ENCODE assay signal across 8 cellular contexts in the genomic region with DNA sequence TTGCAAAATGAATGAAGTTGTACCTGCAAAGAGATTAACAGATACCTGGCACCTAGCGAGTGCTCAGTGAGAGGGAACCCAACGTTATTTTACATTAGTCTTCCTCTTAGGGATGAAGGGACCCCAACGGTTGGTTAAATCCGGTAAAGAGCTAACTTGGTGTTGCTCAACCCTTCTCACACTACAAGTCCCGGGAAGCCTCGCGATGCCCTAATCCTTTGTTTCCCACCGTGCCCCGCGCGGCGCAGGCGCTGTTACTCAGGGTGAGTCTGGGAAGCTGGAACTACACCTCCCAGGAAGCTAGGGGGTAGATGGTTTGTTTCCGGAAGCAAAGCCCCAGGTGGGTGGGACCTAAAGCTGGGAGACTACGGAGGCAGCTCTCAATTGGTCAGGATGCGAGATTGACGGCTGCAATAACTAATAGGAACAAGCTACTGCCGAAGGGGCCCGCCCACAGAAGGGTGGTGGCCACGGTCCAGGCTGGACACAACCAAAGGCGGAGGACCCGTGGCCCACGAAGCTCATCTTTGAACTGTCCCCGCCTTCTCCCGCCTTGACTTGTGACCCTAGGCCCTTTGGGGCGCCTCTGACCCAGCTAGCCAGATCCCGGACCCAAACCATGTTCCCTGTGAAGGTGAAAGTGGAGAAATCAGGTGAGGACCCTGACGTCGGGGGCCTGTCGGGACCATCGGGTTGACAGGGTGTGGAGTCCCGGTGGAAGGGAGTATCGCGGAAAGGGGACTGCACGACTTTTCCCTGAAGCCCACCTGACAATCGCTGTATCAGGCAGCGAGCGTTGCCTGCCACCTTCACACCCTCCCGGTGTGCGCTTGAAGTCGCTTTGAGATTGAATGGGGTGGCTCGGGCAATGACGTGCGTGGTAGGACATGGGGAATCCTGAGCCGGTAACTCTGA. TPM values are rescaled to one million over a fixed set of nuclear protein-coding genes. Genes with fewer than 3 reads are reported as not detected.
DNase-seq lines count a peak whose midpoint lies in the region; ATAC-seq and TF ChIP-seq lines count a peak whose summit lies in the region.

A gene with protein sequence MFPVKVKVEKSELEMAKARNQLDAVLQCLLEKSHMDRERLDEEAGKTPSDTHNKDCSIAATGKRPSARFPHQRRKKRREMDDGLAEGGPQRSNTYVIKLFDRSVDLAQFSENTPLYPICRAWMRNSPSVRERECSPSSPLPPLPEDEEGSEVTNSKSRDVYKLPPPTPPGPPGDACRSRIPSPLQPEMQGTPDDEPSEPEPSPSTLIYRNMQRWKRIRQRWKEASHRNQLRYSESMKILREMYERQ (plus strand): TSS at position 471 of the 915 bp plus-strand sequence. CDS start 149 bp downstream, at position 620.

- WGBS in lung, 2 donors = 1% methylated on average over 45 of the region's 45 CpGs

- peak within 1 kb of the TSS; percentile 98 for H3K4me3 Mint-ChIP-seq in CD8-positive, alpha-beta T cell

- CTCF ChIA-PET in CD8-positive, alpha-beta T cell (lab: Charles Lee) = interaction anchor here (0.8 to 1.1 kb wide), 2 partner anchors 9 to 32 kb away, joined by 3 read pairs; no protein-coding TSS in a partner anchor

- peak within 1 kb of the TSS; percentile 99 for H3K4me3 ChIP-seq in CD8-positive, alpha-beta T cell (ENCODE audit: low read depth, low read length)
- peak within 1 kb of the TSS; percentile 81 for H3K4me3 ChIP-seq in lung

- no peaks in the 10 kb centered on the region for H3K27me3 ChIP-seq in CD8-positive, alpha-beta T cell (ENCODE audit: insufficient read depth, low read length)
- no peaks in the 10 kb centered on the region for H3K27me3 ChIP-seq in lung (ENCODE audit: control insufficient read depth, insufficient read depth)

- peaks cover 20% of the 10 kb centered on the region for H3K36me3 Mint-ChIP-seq in CD8-positive, alpha-beta T cell

- no peak for TF ChIP-seq CTCF in CD8-positive, alpha-beta T cell (IDR thresholded peaks at IDR 0.05)
- no peak for TF ChIP-seq CTCF in lung (IDR thresholded peaks at IDR 0.05; ENCODE audit: control extremely low read depth, extremely low read depth)

- no peaks in the 10 kb centered on the region for H3K9me3 Mint-ChIP-seq in CD8-positive, alpha-beta T cell

- H3K27me3 Mint-ChIP-seq in CD8-positive, alpha-beta T cell (ENCODE audit: low read depth) = no peaks in the 10 kb centered on the region

- peak; percentile 72 for ATAC-seq in CD8-positive, alpha-beta T cell
- peak; percentile 65 for ATAC-seq in GM19467 (IDR thresholded peaks at IDR 0.05; ENCODE audit: unreplicated experiment)
- peak; percentile 88 for ATAC-seq in lung (ENCODE audit: insufficient read depth, low FRiP score)

- DNase-seq in CD8-positive, alpha-beta T cell = peak; percentile 97 to 100 (median 98)
- DNase-seq in HS-27A (ENCODE audit: low read depth) (peak; percentile 100), NK-92 (lab: John Stamatoyannopoulos, UW; ENCODE audit: unreplicated experiment) (peak; percentile 96), lung (ENCODE audit: low spot score) (peak; percentile 99)
- peak; percentile 95 to 96 for DNase-seq in activated CD8-positive, alpha-beta memory T cell treated with anti-CD3 and anti-CD28 coated beads for 1 hour (ENCODE audit: extremely low read depth in 1 of 2, low read depth in 1 of 2)
- peak; percentile 99 for DNase-seq in effector CD8-positive, alpha-beta T cell (lab: John Stamatoyannopoulos, UW)
- DNase-seq in stimulated activated CD4-positive, alpha-beta T cell treated with anti-CD3 and anti-CD28 coated beads, TNF-alpha, amount 100 ng/mL, for 4 hours (ENCODE audit: low read depth in 3 of 3) = peak; percentile 94 to 97 (median 96)

- H3K27ac Mint-ChIP-seq in CD8-positive, alpha-beta T cell = peak within 1 kb of the TSS; percentile 95

- peaks cover 41% of the 10 kb centered on the region for H3K4me1 ChIP-seq in CD8-positive, alpha-beta T cell (ENCODE audit: insufficient read depth, low read length)
- H3K4me1 ChIP-seq in lung (ENCODE audit: control insufficient read depth in 2 of 2, insufficient read depth in 2 of 2, low read length in 2 of 2) = peaks cover 0 to 12% of the 10 kb centered on the region in 2 donors

- peak within 1 kb of the TSS; percentile 71 for H3K27ac ChIP-seq in CD8-positive, alpha-beta T cell (ENCODE audit: low read depth, low read length)
- peak within 1 kb of the TSS; percentile 42 to 63 for H3K27ac ChIP-seq in lung (ENCODE audit: low read depth in 1 of 2, low read length in 1 of 2)

- H3K9me3 ChIP-seq in CD8-positive, alpha-beta T cell (ENCODE audit: low read length) = no peaks in the 10 kb centered on the region
- peaks cover 0 to 1% of the 10 kb centered on the region in 2 donors for H3K9me3 ChIP-seq in lung (ENCODE audit: control insufficient read depth in 2 of 2, insufficient read depth in 1 of 2, low read length in 1 of 2)

- POLR2A ChIA-PET in CD8-positive, alpha-beta T cell (lab: Charles Lee) = interaction anchor here (0.7 to 2.1 kb wide), 6 partner anchors 9 to 46 kb away, joined by 3 to 11 read pairs (median 4); a partner anchor contains a TSS

- intact Hi-C loops in CD8-positive, alpha-beta T cell (cut with DNase I, micrococcal nuclease) = loop anchor here (1.0 to 10.0 kb wide), 9 partner anchors 8 to 1096 kb away; a partner anchor contains a TSS

- H3K36me3 ChIP-seq in CD8-positive, alpha-beta T cell (ENCODE audit: insufficient read depth, low read length) = peaks cover 7% of the 10 kb centered on the region
- peaks cover 0 to 16% of the 10 kb centered on the region in 2 donors for H3K36me3 ChIP-seq in lung (ENCODE audit: control insufficient read depth in 2 of 2, insufficient read depth in 2 of 2, low read length in 2 of 2)

- H3K4me1 Mint-ChIP-seq in CD8-positive, alpha-beta T cell (ENCODE audit: low read depth) = peaks cover 44% of the 10 kb centered on the region

RNA-seq across cellular contexts. Expression of the gene that starts here (rescaled TPM):
- total RNA-seq in CD8-positive, alpha-beta T cell = 1 to 10 TPM; 5.5 to 9.3 TPM
- total RNA-seq in lung = 10 to 100 TPM in 1 of 2 donors, 1 to 10 TPM in 1; 4.4 to 11.4 TPM
- 10 to 100 TPM; 16.2 TPM for polyA plus RNA-seq in lung

Comparison
In these comparisons a context has a peak if more than half of its experiments do, and no peak if none do; other contexts are left out.
1. Peak in every context shown above with its lines: DNase-seq, ATAC-seq, H3K4me3 ChIP-seq and H3K27ac ChIP-seq.